ENCODE assay signal across 20 cellular contexts in the genomic region with DNA sequence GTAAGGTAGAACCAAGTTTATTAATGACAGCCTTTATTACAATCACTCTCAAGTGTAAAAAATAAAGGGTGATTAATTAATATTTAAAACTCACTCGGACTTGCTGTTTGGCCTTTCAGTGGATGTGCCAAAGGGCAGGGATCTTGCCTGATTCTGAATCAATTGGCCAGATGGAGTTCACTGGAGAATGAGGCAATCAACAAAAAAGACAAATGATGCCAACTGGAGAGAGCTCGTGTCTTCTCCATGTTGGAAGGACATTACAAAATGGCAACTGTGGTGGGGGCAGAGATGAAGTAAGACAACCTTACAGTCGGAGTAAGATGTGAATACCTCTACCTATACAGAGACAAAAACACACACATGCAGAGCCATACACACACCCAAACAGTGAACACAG.
A peak's percentile ranks its signal among the peaks of the same experiment; 100 is the strongest.
DNase-seq lines count a peak whose midpoint lies in the region; ATAC-seq and TF ChIP-seq lines count a peak whose summit lies in the region.
"Had no signal": no experiment of that assay in that cellular context is flagged by ENCODE, and none has a peak within 500 bp of the region (broad histone marks: within the 10 kb centered on the region; RNA-seq: fewer than 3 reads in every experiment).

No MANE protein-coding gene starts in this region.

- peak overlapping the region; percentile 26 to 80 (median 66) for H3K27ac Mint-ChIP-seq in immature natural killer cell
- peak overlapping the region; percentile 82 for H3K27ac Mint-ChIP-seq in osteocyte (ENCODE audit: unreplicated experiment)
- H3K27ac Mint-ChIP-seq in activated naive CD4-positive, alpha-beta T cell treated with anti-CD3 and anti-CD28 coated beads for 36 hours, result no peak overlapping the region

- intact Hi-C loops in activated naive CD4-positive, alpha-beta T cell treated with anti-CD3 and anti-CD28 coated beads for 36 hours (cut with micrococcal nuclease), result no loop called here
- intact Hi-C loops in tibial artery (cut with DNase I; ENCODE audit: low total_unique reads), result loop anchor here (5.0 kb wide), 1 partner anchor 587 kb away; no protein-coding TSS in a partner anchor

- H3K4me1 ChIP-seq in DND-41 (ENCODE audit: insufficient read depth, low read length), result peaks cover 24% of the 10 kb centered on the region
- H3K4me1 ChIP-seq in tibial artery, result peaks cover 0 to 19% (median 10%) of the 10 kb centered on the region in 4 donors

- H3K4me2 ChIP-seq in DND-41 (ENCODE audit: insufficient read depth, low read length), result no peak overlapping the region

- no peak overlapping the region for H2AFZ ChIP-seq in DND-41 (ENCODE audit: low read depth, low read length)

- H3K9me3 Mint-ChIP-seq in immature natural killer cell (no peaks in the 10 kb centered on the region), osteocyte (ENCODE audit: unreplicated experiment) (no peaks in the 10 kb centered on the region)
- no peaks in the 10 kb centered on the region for H3K9me3 Mint-ChIP-seq in activated naive CD4-positive, alpha-beta T cell treated with anti-CD3 and anti-CD28 coated beads for 36 hours
- H3K9me3 Mint-ChIP-seq: CD8-positive, alpha-beta memory T cell had no signal

- no peaks in the 10 kb centered on the region for H4K20me1 ChIP-seq in DND-41 (ENCODE audit: insufficient read depth, low read length)
- H4K20me1 ChIP-seq: BLaER1 treated with 17β-estradiol and CSF1 and Interleukin-3, amounts not matched to agents 10 nM and 100 nM had no signal

- no peak overlapping the region for H3K4me3 ChIP-seq in DND-41 (ENCODE audit: low read depth in 1 of 2, low read length in 2 of 2)
- no peak overlapping the region for H3K4me3 ChIP-seq in tibial artery
- H3K4me3 ChIP-seq: BLaER1 treated with 17β-estradiol and CSF1 and Interleukin-3, amounts not matched to agents 10 nM and 100 nM; MG63; SJCRH30 had no signal

- H3K27me3 Mint-ChIP-seq in immature natural killer cell (ENCODE audit: low read depth in 3 of 3) (peaks cover 0 to 1% (median 1%) of the 10 kb centered on the region in 3 donors), osteocyte (ENCODE audit: unreplicated experiment) (no peaks in the 10 kb centered on the region)
- H3K27me3 Mint-ChIP-seq in activated naive CD4-positive, alpha-beta T cell treated with anti-CD3 and anti-CD28 coated beads for 36 hours (ENCODE audit: low read depth), result no peaks in the 10 kb centered on the region
- H3K27me3 Mint-ChIP-seq: CD8-positive, alpha-beta memory T cell had no signal

- H3K4me1 Mint-ChIP-seq in immature natural killer cell (peaks cover 45 to 55% of the 10 kb centered on the region in 2 donors), osteocyte (ENCODE audit: unreplicated experiment) (peaks cover 35% of the 10 kb centered on the region)
- peaks cover 24% of the 10 kb centered on the region for H3K4me1 Mint-ChIP-seq in activated naive CD4-positive, alpha-beta T cell treated with anti-CD3 and anti-CD28 coated beads for 36 hours (ENCODE audit: low read depth)

- H3K27ac ChIP-seq in DND-41 (ENCODE audit: low read length), result peak overlapping the region; percentile 63; the same call in 1 of the 2 replicates
- no peak overlapping the region for H3K27ac ChIP-seq in tibial artery
- H3K27ac ChIP-seq: BLaER1 treated with 17β-estradiol and CSF1 and Interleukin-3, amounts not matched to agents 10 nM and 100 nM; SJCRH30 had no signal

- CTCF ChIA-PET in activated naive CD4-positive, alpha-beta T cell treated with anti-CD3 and anti-CD28 coated beads for 36 hours (lab: Charles Lee), result interaction anchor here (1.1 kb wide), 1 partner anchor 22 kb away, joined by 3 read pairs; no protein-coding TSS in a partner anchor

- H3K36me3 Mint-ChIP-seq in immature natural killer cell, result peaks cover 8 to 33% (median 31%) of the 10 kb centered on the region in 3 donors
- peaks cover 44% of the 10 kb centered on the region for H3K36me3 Mint-ChIP-seq in osteocyte (ENCODE audit: unreplicated experiment)
- H3K36me3 Mint-ChIP-seq in activated naive CD4-positive, alpha-beta T cell treated with anti-CD3 and anti-CD28 coated beads for 36 hours (ENCODE audit: low read depth), result peaks cover 27% of the 10 kb centered on the region

- no peaks in the 10 kb centered on the region for H3K9me3 ChIP-seq in DND-41 (ENCODE audit: insufficient read depth, low read length, severe bottlenecking)
- H3K9me3 ChIP-seq in tibial artery, result no peaks in the 10 kb centered on the region
- H3K9me3 ChIP-seq: MG63, SJCRH30 had no signal

- H3K36me3 ChIP-seq in DND-41 (ENCODE audit: insufficient read depth, low read length), result no peaks in the 10 kb centered on the region
- peaks cover 0 to 5% (median 0%) of the 10 kb centered on the region in 3 donors for H3K36me3 ChIP-seq in tibial artery
- H3K36me3 ChIP-seq: BLaER1 treated with 17β-estradiol and CSF1 and Interleukin-3, amounts not matched to agents 10 nM and 100 nM; SJCRH30 had no signal

- no peak overlapping the region for H3K9ac ChIP-seq in DND-41 (ENCODE audit: low read depth, low read length)
- H3K9ac ChIP-seq: BLaER1 treated with 17β-estradiol and CSF1 and Interleukin-3, amounts not matched to agents 10 nM and 100 nM had no signal

- DNase-seq in DND-41, result no peak
- peak; percentile 30 for DNase-seq in amniotic epithelial cell (ENCODE audit: low read depth)
- DNase-seq in immature natural killer cell, result no peak
- DNase-seq in osteocyte (ENCODE audit: extremely low spot score, unreplicated experiment), result no peak
- no peak for DNase-seq in activated naive CD4-positive, alpha-beta T cell treated with anti-CD3 and anti-CD28 coated beads for 36 hours
- no peak for DNase-seq in tibial artery
- DNase-seq: CD8-positive, alpha-beta memory T cell; DMS79; H7; Karpas-422; MG63; NCI-H1105; NCI-H2081; NCI-H446 treated with DMSO at 0.1 percent for 48 hours; NCI-H69 had no signal

- H3K27me3 ChIP-seq in DND-41 (ENCODE audit: insufficient read depth, low read length, poor library complexity) (no peaks in the 10 kb centered on the region), tibial artery (no peaks in the 10 kb centered on the region)
- H3K27me3 ChIP-seq: BLaER1 treated with 17β-estradiol and CSF1 and Interleukin-3, amounts not matched to agents 10 nM and 100 nM; MG63; SJCRH30 had no signal

- H3K4me3 Mint-ChIP-seq in immature natural killer cell, result peak overlapping the region; percentile 33 to 75 (median 55)
- no peak overlapping the region for H3K4me3 Mint-ChIP-seq in osteocyte (ENCODE audit: unreplicated experiment)
- no peak overlapping the region for H3K4me3 Mint-ChIP-seq in activated naive CD4-positive, alpha-beta T cell treated with anti-CD3 and anti-CD28 coated beads for 36 hours

- no peak for TF ChIP-seq CTCF in DND-41 (IDR thresholded peaks at IDR 0.05; ENCODE audit: borderline replicate concordance, extremely low read depth, low read length, poor library complexity, severe bottlenecking)
- TF ChIP-seq CTCF in osteocyte (IDR thresholded peaks at IDR 0.05), result no peak
- TF ChIP-seq CTCF in tibial artery (IDR thresholded peaks at IDR 0.05), result no peak

- no peak; the same call in 2 of the 3 replicates for ATAC-seq in DND-41 (ENCODE audit: insufficient read depth, low read depth)
- no peak for ATAC-seq in GM21576 (IDR thresholded peaks at IDR 0.05; ENCODE audit: unreplicated experiment)
- ATAC-seq in GM18511 (IDR thresholded peaks at IDR 0.05; ENCODE audit: unreplicated experiment), result no peak
- ATAC-seq: Panc1 had no signal

- no peaks in the 10 kb centered on the region for H3K79me2 ChIP-seq in DND-41 (ENCODE audit: insufficient read depth, low read length)

Comparison
In these comparisons a context has a peak if more than half of its experiments do, and no peak if none do; other contexts are left out.
1. H3K4me3 Mint-ChIP-seq: peak in immature natural killer cell (5 of 5); none in osteocyte (single experiment) and activated naive CD4-positive, alpha-beta T cell treated with anti-CD3 and anti-CD28 coated beads for 36 hours (single experiment).